Comparison of ENCODE assay signal across 22 cellular contexts in the genomic region with DNA sequence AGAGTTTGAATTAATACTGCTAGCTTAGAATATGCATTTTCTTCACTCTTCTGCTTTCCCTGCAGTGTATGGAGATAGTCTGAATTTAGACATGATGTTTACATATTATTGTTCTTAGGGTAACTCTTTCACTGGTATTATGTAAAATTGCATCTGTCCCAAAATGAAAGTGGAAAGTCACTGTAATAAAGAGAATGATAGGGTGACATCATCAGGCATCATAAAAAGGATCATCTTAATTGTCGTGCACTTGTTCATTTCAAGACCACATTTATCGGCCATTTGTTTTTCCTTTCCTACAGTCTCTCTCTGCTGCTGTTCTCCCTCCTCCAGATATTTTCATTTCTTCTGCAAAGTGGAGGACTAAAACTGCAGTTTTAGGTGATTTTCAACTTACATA.
DNase-seq lines count a peak whose midpoint lies in the region; ATAC-seq, FAIRE-seq and TF ChIP-seq lines count a peak whose summit lies in the region.
"Had no signal": no experiment of that assay in that cellular context is flagged by ENCODE, and none has a peak within 500 bp of the region (broad histone marks: within the 10 kb centered on the region; RNA-seq: fewer than 3 reads in every experiment).

No MANE protein-coding gene starts in this region.

- peaks cover 47% of the 10 kb centered on the region for H3K27me3 Mint-ChIP-seq in activated T-cell treated with anti-CD3 and anti-CD28 coated beads, Interleukin-2, amount 50 U/mL, for 72 hours (ENCODE audit: low read depth)
- peaks cover 32% of the 10 kb centered on the region for H3K27me3 Mint-ChIP-seq in T-helper 17 cell

- H4K20me1 ChIP-seq in K562 (replicated peaks; ENCODE audit: control insufficient read depth, insufficient read depth, low read length) = no peaks in the 10 kb centered on the region

- in situ Hi-C loops in K562 (cut with MboI) = no loop called here

- H3K4me1 ChIP-seq in HEK293 (ENCODE audit: control insufficient read depth, insufficient read depth, low read length) (0 out of 2 replicates have a peak, but pooled peaks cover 2% of the 10 kb centered on the region), K562 (replicated peaks in 1 of 2; ENCODE audit: control insufficient read depth in 2 of 2, insufficient read depth in 2 of 2, low read length in 2 of 2) (no peaks in the 10 kb centered on the region)
- H3K4me1 ChIP-seq: HAP-1 had no signal

- no peak overlapping the region for H3K4me3 ChIP-seq in HEK293 (ENCODE audit: low read depth, low read length)
- no peak overlapping the region for H3K4me3 ChIP-seq in K562
- H3K4me3 ChIP-seq: HAP-1 had no signal

- TF ChIP-seq CTCF in HEK293 (tag by site-specific recombination; IDR thresholded peaks at IDR 0.05) (no peak), K562 (IDR thresholded peaks at IDR 0.05 in 2 of 3, conservative IDR thresholded peaks at IDR 0.05 in 1 of 3; ENCODE audit: insufficient read depth in 2 of 3, low read depth in 1 of 3, low read length in 3 of 3) (no peak)

- no peaks in the 10 kb centered on the region for H3K36me3 Mint-ChIP-seq in activated T-cell treated with anti-CD3 and anti-CD28 coated beads, Interleukin-2, amount 50 U/mL, for 72 hours (ENCODE audit: insufficient read depth in 2 of 2)
- peaks cover 3% of the 10 kb centered on the region for H3K36me3 Mint-ChIP-seq in T-helper 17 cell (ENCODE audit: low read depth)

- no peaks in the 10 kb centered on the region for H3K9me1 ChIP-seq in K562 (ENCODE audit: control insufficient read depth, insufficient read depth, low read length)

- ATAC-seq in activated T-cell treated with anti-CD3 and anti-CD28 coated beads, Interleukin-2, amount 50 U/mL, for 72 hours (replicated peaks in 1 of 2) = peak; percentile 53 to 55
- peak; percentile 11 for ATAC-seq in T-helper 17 cell
- ATAC-seq in K562 = no peak
- no peak for ATAC-seq in left colon
- ATAC-seq: PC-3 had no signal

- no peak for FAIRE-seq in K562 (lab: Jason Lieb, UNC)
- FAIRE-seq in HTR-8/SVneo (lab: Jason Lieb, UNC) = no peak

- 3% methylated on average over 2 of the region's 2 CpGs for WGBS in K562 (ENCODE audit: insufficient coverage, low coverage, missing lambda C conversion rate)

- no peaks in the 10 kb centered on the region for H3K9me3 ChIP-seq in HEK293 (ENCODE audit: control insufficient read depth, insufficient read depth, low read depth, low read length)
- no peaks in the 10 kb centered on the region for H3K9me3 ChIP-seq in T-helper 17 cell (ENCODE audit: control insufficient read depth, low read length, poor library complexity, severe bottlenecking)
- no peaks in the 10 kb centered on the region for H3K9me3 ChIP-seq in K562 (replicated peaks; ENCODE audit: control insufficient read depth, insufficient read depth, low read depth, low read length)
- H3K9me3 ChIP-seq: HAP-1 had no signal

- POLR2A ChIA-PET in HEK293 (lab: Yijun Ruan, JAX) = no interaction called here
- POLR2A ChIA-PET in K562 (lab: Yijun Ruan, JAX) = interaction anchor here (0.6 to 1.0 kb wide), 2 partner anchors 11 to 1081 kb away, joined by 3 read pairs; no protein-coding TSS in a partner anchor

- peak overlapping the region; percentile 48 to 83 for H3K4me3 Mint-ChIP-seq in activated T-cell treated with anti-CD3 and anti-CD28 coated beads, Interleukin-2, amount 50 U/mL, for 72 hours
- H3K4me3 Mint-ChIP-seq in T-helper 17 cell = peak overlapping the region; percentile 73
- H3K4me3 Mint-ChIP-seq: B cell; CD4-positive, alpha-beta T cell had no signal

- H3K27ac ChIP-seq in HEK293 (ENCODE audit: extremely low read depth, low read depth, low read length) (no peak overlapping the region), K562 (ENCODE audit: extremely low read depth, low read depth, low read length) (no peak overlapping the region)
- H3K27ac ChIP-seq: RWPE1 had no signal

- no peak for DNase-seq in activated T-cell treated with anti-CD3 and anti-CD28 coated beads, Interleukin-2, amount 50 U/mL, for 72 hours
- DNase-seq in activated T-cell treated with anti-CD3 and anti-CD28 coated beads, Interleukin-2, amount 50 U/mL, for 48 hours = no peak
- DNase-seq in T-helper 17 cell = no peak
- no peak for DNase-seq in K562 (ENCODE audit: extremely low read depth in 1 of 4, low spot score in 3 of 4)
- no peak for DNase-seq in left colon
- DNase-seq in pons (ENCODE audit: low spot score) = no peak
- no peak for DNase-seq in HTR-8/SVneo (ENCODE audit: insufficient read length, low spot score)
- DNase-seq: Calu3; CD4-positive, alpha-beta T cell; DMS53; KG1; NCI-H1048; NCI-H1436 treated with DMSO at 0.1 percent for 48 hours; NCI-H2029 treated with DMSO at 0.1 percent for 48 hours; NCI-H2171 treated with DMSO at 0.1 percent for 48 hours; NCI-H446 treated with DMSO at 0.1 percent for 48 hours; NCI-H748 treated with DMSO at 0.1 percent for 48 hours; PC-3 had no signal

- no peaks in the 10 kb centered on the region for H3K9me3 Mint-ChIP-seq in activated T-cell treated with anti-CD3 and anti-CD28 coated beads, Interleukin-2, amount 50 U/mL, for 72 hours
- H3K9me3 Mint-ChIP-seq: CD4-positive, alpha-beta T cell had no signal

- H2AFZ ChIP-seq in K562 (ENCODE audit: low read depth, low read length) = no peak overlapping the region

- H3K9ac ChIP-seq in K562 (ENCODE audit: insufficient read depth in 1 of 2, low read depth in 2 of 2, low read length in 2 of 2) = no peak overlapping the region

- TF ChIP-seq EP300 in K562 (IDR thresholded peaks at IDR 0.05; ENCODE audit: low read length) = no peak

- BruUV-seq in K562 (replicated peaks; lab: Mats Ljungman, UMichigan) = no TSS peak

- H3K27me3 ChIP-seq in K562 (ENCODE audit: control insufficient read depth in 2 of 2, insufficient read depth in 2 of 2, low read length in 2 of 2) = peaks cover 11 to 14% of the 10 kb centered on the region in 2 experiments

- CTCF ChIA-PET in HEK293 (lab: Yijun Ruan, JAX) (no interaction called here), K562 (lab: Yijun Ruan, JAX; ENCODE audit: low intra/inter-chr PET ratio) (no interaction called here)

- intact Hi-C loops in K562 (cut with micrococcal nuclease) = no loop called here
- intact Hi-C loops in left colon (cut with DNase I, micrococcal nuclease) = no loop called here

- H3K4me1 Mint-ChIP-seq in activated T-cell treated with anti-CD3 and anti-CD28 coated beads, Interleukin-2, amount 50 U/mL, for 72 hours (ENCODE audit: low read depth) = peaks cover 47% of the 10 kb centered on the region
- peaks cover 18% of the 10 kb centered on the region for H3K4me1 Mint-ChIP-seq in T-helper 17 cell

- H3K79me2 ChIP-seq in K562 (ENCODE audit: control insufficient read depth, insufficient read depth, low read length) = no peaks in the 10 kb centered on the region

- H3K4me2 ChIP-seq in K562 (ENCODE audit: insufficient read depth, low read length) = no peak overlapping the region

- TF ChIP-seq RAD21 in K562 (CRISPR knock-in tag; conservative IDR thresholded peaks at IDR 0.05 in 1 of 2, IDR thresholded peaks at IDR 0.05 in 1 of 2) = no peak

- peak overlapping the region; percentile 66 for H3K27ac Mint-ChIP-seq in activated T-cell treated with anti-CD3 and anti-CD28 coated beads, Interleukin-2, amount 50 U/mL, for 72 hours
- H3K27ac Mint-ChIP-seq in T-helper 17 cell = no peak overlapping the region
- H3K27ac Mint-ChIP-seq: B cell; CD4-positive, alpha-beta T cell had no signal

- H3K36me3 ChIP-seq in HEK293 (ENCODE audit: control insufficient read depth in 2 of 2, insufficient read depth in 1 of 2, low read length in 2 of 2) (no peaks in the 10 kb centered on the region), K562 (ENCODE audit: control insufficient read depth, insufficient read depth, low read length) (no peaks in the 10 kb centered on the region)
- H3K36me3 ChIP-seq: HAP-1 had no signal

- TF ChIP-seq POLR2A in K562 (conservative IDR thresholded peaks at IDR 0.05) = no peak

TF ChIP-seq in HEK293, 187 proteins besides CTCF, POLR2A, EP300 and RAD21 (continues in another document):
- TF ChIP-seq PRDM1 (tag by site-specific recombination; IDR thresholded peaks at IDR 0.05) (0 out of 2 replicates have a peak, but pooled peaks have one; percentile 40), ZNF140 (tag by site-specific recombination; IDR thresholded peaks at IDR 0.05) (no peak), ZNF629 (tag by site-specific recombination; IDR thresholded peaks at IDR 0.05) (0 out of 2 replicates have a peak, but pooled peaks have one; percentile 31)
- TF ChIP-seq, protein P1, sequence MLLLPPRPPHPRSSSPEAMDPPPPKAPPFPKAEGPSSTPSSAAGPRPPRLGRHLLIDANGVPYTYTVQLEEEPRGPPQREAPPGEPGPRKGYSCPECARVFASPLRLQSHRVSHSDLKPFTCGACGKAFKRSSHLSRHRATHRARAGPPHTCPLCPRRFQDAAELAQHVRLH (tag by site-specific recombination; IDR thresholded peaks at IDR 0.05) = no peak

TF ChIP-seq in K562, 482 proteins besides CTCF, POLR2A, EP300 and RAD21:
- TF ChIP-seq ZNF316 (IDR thresholded peaks at IDR 0.05) = no peak
- TF ChIP-seq, protein P2, sequence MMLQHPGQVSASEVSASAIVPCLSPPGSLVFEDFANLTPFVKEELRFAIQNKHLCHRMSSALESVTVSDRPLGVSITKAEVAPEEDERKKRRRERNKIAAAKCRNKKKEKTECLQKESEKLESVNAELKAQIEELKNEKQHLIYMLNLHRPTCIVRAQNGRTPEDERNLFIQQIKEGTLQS (IDR thresholded peaks at IDR 0.05) = peak; percentile 39; the same call in 1 of the 2 replicates
- TF ChIP-seq, protein P2 (CRISPR knock-in tag; conservative IDR thresholded peaks at IDR 0.05) = no peak
- TF ChIP-seq, protein P3, sequence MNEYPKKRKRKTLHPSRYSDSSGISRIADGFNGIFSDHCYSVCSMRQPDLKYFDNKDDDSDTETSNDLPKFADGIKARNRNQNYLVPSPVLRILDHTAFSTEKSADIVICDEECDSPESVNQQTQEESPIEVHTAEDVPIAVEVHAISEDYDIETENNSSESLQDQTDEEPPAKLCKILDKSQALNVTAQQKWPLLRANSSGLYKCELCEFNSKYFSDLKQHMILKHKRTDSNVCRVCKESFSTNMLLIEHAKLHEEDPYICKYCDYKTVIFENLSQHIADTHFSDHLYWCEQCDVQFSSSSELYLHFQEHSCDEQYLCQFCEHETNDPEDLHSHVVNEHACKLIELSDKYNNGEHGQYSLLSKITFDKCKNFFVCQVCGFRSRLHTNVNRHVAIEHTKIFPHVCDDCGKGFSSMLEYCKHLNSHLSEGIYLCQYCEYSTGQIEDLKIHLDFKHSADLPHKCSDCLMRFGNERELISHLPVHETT (CRISPR knock-in tag; conservative IDR thresholded peaks at IDR 0.05 in 1 of 2, IDR thresholded peaks at IDR 0.05 in 1 of 2) = no peak
- no peak for TF ChIP-seq ELF4 (CRISPR knock-in tag; IDR thresholded peaks at IDR 0.05)

Comparison
In these comparisons a context has a peak if more than half of its experiments do, and no peak if none do; other contexts are left out.
1. ATAC-seq: peak in activated T-cell treated with anti-CD3 and anti-CD28 coated beads, Interleukin-2, amount 50 U/mL, for 72 hours (2 of 2) and T-helper 17 cell (single experiment); none in K562 (single experiment) and left colon (single experiment).